Comparison of ENCODE assay signal across 21 cellular contexts in the genomic region with DNA sequence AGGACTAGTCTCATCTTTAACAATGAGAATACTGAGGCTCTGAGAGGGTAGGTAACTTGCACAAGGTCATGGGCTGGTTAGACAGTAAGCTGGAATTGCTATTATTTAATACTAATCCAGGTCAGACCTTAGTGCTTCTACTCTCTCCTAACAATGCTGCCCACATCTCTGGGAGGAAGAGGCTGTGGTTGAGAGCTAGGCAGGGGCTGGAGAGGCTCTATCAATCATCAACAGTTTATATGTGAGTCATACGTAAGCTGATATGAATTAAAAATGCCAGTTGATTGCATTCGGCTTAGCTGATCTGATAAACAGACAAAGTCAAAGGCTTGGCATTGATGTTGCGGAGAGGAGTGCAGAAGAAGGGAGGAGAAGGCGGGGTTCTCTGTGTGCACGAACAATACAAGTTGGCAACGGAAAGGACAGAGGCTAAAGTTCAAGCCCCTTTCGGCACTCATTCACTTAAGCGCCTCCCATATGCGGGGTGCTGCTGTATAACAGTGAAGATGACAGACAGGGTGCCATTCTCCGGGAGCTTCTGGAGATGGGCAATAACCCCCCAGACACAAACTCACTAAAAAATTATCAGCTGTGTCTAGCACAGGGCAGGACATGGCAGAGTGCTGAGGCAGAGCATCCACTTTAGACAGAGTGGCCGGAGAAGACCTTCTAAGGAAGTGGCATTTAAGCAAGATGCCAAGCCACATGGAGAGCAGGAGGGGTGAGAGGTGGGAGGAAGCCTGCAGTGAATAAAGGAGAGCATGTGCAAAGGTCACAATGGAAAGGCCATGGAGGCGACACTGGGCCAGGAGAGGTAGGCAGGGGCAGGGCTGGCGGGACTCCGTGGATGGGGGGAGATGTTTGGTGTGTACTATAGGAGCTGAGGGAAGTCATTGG.
"Had no signal": no experiment of that assay in that cellular context is flagged by ENCODE, and none has a peak within 500 bp of the region (broad histone marks: within the 10 kb centered on the region; RNA-seq: fewer than 3 reads in every experiment).

No MANE protein-coding gene starts in this region.

- ATAC-seq: activated T-cell treated with anti-CD3 and anti-CD28 coated beads, Interleukin-2, amount 50 U/mL, for 72 hours; gastroesophageal sphincter; naive thymus-derived CD8-positive, alpha-beta T cell; stimulated activated naive CD8-positive, alpha-beta T cell treated with anti-CD3 and anti-CD28 coated beads, Interleukin-15, Interleukin-2, amounts not matched to agents 100 U/mL and 50 U/mL, for 24 hours; T-cell; upper lobe of right lung had no signal

- H3K9me3 ChIP-seq: upper lobe of right lung had no signal

- H3K27me3 ChIP-seq: neural progenitor cell had no signal

- H3K36me3 ChIP-seq: esophagus squamous epithelium, gastroesophageal sphincter, neural progenitor cell, upper lobe of right lung had no signal

- H3K27ac ChIP-seq: coronary artery, esophagus squamous epithelium, gastroesophageal sphincter, neural progenitor cell, upper lobe of right lung had no signal

- H3K4me1 ChIP-seq: esophagus squamous epithelium, gastroesophageal sphincter, neural progenitor cell, upper lobe of right lung had no signal

- DNase-seq: activated CD4-positive, alpha-beta memory T cell treated with anti-CD3 and anti-CD28 coated beads, Interleukin-2, amount 10 ng/mL, durations not matched to agents 7 days and 5 days; activated CD4-positive, alpha-beta T cell treated with anti-CD3 and anti-CD28 coated beads for 48 hours; activated effector memory CD4-positive, alpha-beta T cell treated with Interleukin-2 at 50 U/mL for 16 hours; activated naive CD4-positive, alpha-beta T cell treated with anti-CD3 and anti-CD28 coated beads for 36 hours; activated naive CD8-positive, alpha-beta T cell treated with anti-CD3 and anti-CD28 coated beads, Interleukin-2, amount 10 ng/mL, durations not matched to agents 7 days and 5 days; activated T-cell treated with anti-CD3 and anti-CD28 coated beads, Interleukin-2, amount 50 U/mL, for 72 hours; amniotic stem cell; cerebellar nuclear complex; esophagus squamous epithelium; head of caudate nucleus; islet precursor cell; naive thymus-derived CD8-positive, alpha-beta T cell; retina; stimulated activated CD4-positive, alpha-beta T cell treated with anti-CD3 and anti-CD28 coated beads, Interleukin-12 subunit alpha, Interleukin-12 subunit beta, amount 100 ng/mL, for 4 hours; stimulated activated CD4-positive, alpha-beta T cell treated with anti-CD3 and anti-CD28 coated beads, Interleukin-4, amount 100 ng/mL, for 4 hours; stimulated activated naive CD8-positive, alpha-beta T cell treated with anti-CD3 and anti-CD28 coated beads, Interleukin-15, Interleukin-2, amounts not matched to agents 100 U/mL and 50 U/mL, for 24 hours; T-cell; upper lobe of right lung had no signal

- H3K4me3 ChIP-seq: coronary artery, esophagus squamous epithelium, gastroesophageal sphincter, neural progenitor cell, upper lobe of right lung had no signal
